9 cellular contexts compared by ENCODE assay signal in the genomic region with DNA sequence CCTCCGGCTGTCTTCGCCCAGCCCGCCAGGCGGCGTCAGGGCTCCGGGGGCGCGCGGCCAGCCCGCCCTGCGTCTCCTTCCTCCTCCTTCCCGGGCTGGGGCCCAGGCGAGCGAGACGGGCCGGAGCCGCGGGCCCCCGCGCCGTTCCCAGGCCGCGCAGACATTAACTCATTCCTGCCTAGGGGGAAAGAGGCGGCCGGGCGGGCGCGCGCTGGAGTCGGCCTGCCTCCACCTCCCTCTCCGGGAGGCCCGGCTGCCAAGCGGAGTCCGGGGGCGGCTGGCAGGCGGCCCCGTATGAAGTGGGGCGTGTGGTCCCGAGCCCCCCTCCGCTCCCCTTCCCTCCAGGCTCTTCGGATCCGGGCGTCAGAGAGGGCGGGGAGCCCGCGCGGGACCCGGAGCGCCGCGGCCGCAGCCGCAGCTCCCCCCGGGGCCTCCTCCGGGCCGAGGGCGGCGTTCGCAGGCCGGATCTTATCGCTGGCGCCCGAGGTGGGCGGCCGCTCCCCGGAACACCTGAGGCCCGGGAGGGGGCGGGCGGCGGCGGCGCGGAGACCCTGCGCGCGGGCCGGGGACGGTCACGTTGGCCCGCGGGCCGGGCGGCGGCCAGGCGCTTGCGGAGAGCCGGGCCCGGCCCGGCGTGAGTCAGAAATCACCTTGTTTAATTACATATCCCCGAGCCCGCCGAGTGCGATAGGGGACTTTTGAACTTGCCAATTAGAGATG. TPM values are rescaled to one million over a fixed set of nuclear protein-coding genes. Genes with fewer than 3 reads are reported as not detected.
DNase-seq lines count a peak whose midpoint lies in the region; ATAC-seq and TF ChIP-seq lines count a peak whose summit lies in the region.
"Had no signal": no experiment of that assay in that cellular context is flagged by ENCODE, and none has a peak within 500 bp of the region (broad histone marks: within the 10 kb centered on the region; RNA-seq: fewer than 3 reads in every experiment).

No MANE protein-coding gene starts in this region.

- DNase-seq in CMK (ENCODE audit: low read depth), result peak; percentile 37
- peak; percentile 85 to 95 for DNase-seq in NOMO-1 (lab: John Stamatoyannopoulos, UW; ENCODE audit: unreplicated experiment in 2 of 2)
- peak; percentile 84 for DNase-seq in activated CD8-positive, alpha-beta memory T cell treated with anti-CD3 and anti-CD28 coated beads, Interleukin-2, amount 50 U/mL, for 4 hours
- peak; percentile 93 for DNase-seq in epidermal melanocyte (ENCODE audit: insufficient read length, low spot score)
- peak; percentile 88 to 96 (median 92) for DNase-seq in mucosa of descending colon
- peak; percentile 43 to 66 for DNase-seq in stimulated activated CD8-positive, alpha-beta memory T cell treated with anti-CD3 and anti-CD28 coated beads, Interleukin-4, amount 100 ng/mL, for 1 hour (ENCODE audit: low read depth in 2 of 2, low spot score in 1 of 2)

- no peaks in the 10 kb centered on the region for H3K36me3 ChIP-seq in mucosa of descending colon (ENCODE audit: low read depth)

- H3K4me3 ChIP-seq in mucosa of descending colon, result peak overlapping the region; percentile 70

- peaks cover 11% of the 10 kb centered on the region for H3K4me1 ChIP-seq in mucosa of descending colon (ENCODE audit: low read depth)

- ATAC-seq in GM19397 (IDR thresholded peaks at IDR 0.05; ENCODE audit: unreplicated experiment) (peak; percentile 92), HG03558 (IDR thresholded peaks at IDR 0.05; ENCODE audit: extremely low read depth, unreplicated experiment) (peak; percentile 67), mucosa of descending colon (peak; percentile 98)

- intact Hi-C loops in mucosa of descending colon (cut with DNase I, micrococcal nuclease), result no loop called here

- no peak for TF ChIP-seq CTCF in mucosa of descending colon (IDR thresholded peaks at IDR 0.05)

- H3K9me3 ChIP-seq in mucosa of descending colon, result no peaks in the 10 kb centered on the region

RNA-seq across cellular contexts. Expression of a gene that starts 43.1 kb away (rescaled TPM):
- 10 to 100 TPM in 1 of 3 donors, 1 to 10 TPM in 1, under 1 TPM in 1; 0.96 to 22.7 (median 3.2) TPM for total RNA-seq in mucosa of descending colon
- total RNA-seq: pulmonary artery endothelial cell had no signal

RNA-seq across cellular contexts. Expression of a gene that starts 45.0 kb away (rescaled TPM):
- 100 to 1,000 TPM in 1 of 3 donors, 10 to 100 TPM in 2; 44.4 to 126 (median 45.3) TPM for total RNA-seq in mucosa of descending colon

RNA-seq across cellular contexts. Expression of a gene that starts 57.0 kb away (rescaled TPM):
- under 1 TPM in 1 of 3 donors, not detected in 2; 0.20 TPM for total RNA-seq in mucosa of descending colon
- total RNA-seq: pulmonary artery endothelial cell had no signal

Comparison
In these comparisons a context has a peak if more than half of its experiments do, and no peak if none do; other contexts are left out.
1. Peak in every context shown above with its lines: DNase-seq, ATAC-seq and H3K4me3 ChIP-seq.
2. DNase-seq: peak in every context shown above with its lines; median percentile 93 in epidermal melanocyte; 92 in mucosa of descending colon; 90 in NOMO-1; 84 in activated CD8-positive, alpha-beta memory T cell treated with anti-CD3 and anti-CD28 coated beads, Interleukin-2, amount 50 U/mL, for 4 hours; 54 in stimulated activated CD8-positive, alpha-beta memory T cell treated with anti-CD3 and anti-CD28 coated beads, Interleukin-4, amount 100 ng/mL, for 1 hour; 37 in CMK.